ENCODE assay signal across 1 cellular context in genomic region chr13:30874111-30874510, GRCh38.
TF ChIP-seq lines count a peak whose summit lies in the region.

No MANE protein-coding gene starts in this region.

TF ChIP-seq in IMR-90, 13 proteins besides CTCF, POLR2A, EP300 and RAD21 (continued from another document):
- no peak for TF ChIP-seq ELK1 (IDR thresholded peaks at IDR 0.05; ENCODE audit: borderline replicate concordance, low read depth, low read length)
- no peak for TF ChIP-seq RCOR1 (IDR thresholded peaks at IDR 0.05; ENCODE audit: insufficient replicate concordance, low read length)
